Comparison of ENCODE assay signal across 19 cellular contexts in genomic region chr10:109976657-109977056, GRCh38. TPM values are rescaled to one million over a fixed set of nuclear protein-coding genes. Genes with fewer than 3 reads are reported as not detected.
A peak's percentile ranks its signal among the peaks of the same experiment; 100 is the strongest.
DNase-seq lines count a peak whose midpoint lies in the region; TF ChIP-seq lines count a peak whose summit lies in the region.
"Had no signal": no experiment of that assay in that cellular context is flagged by ENCODE, and none has a peak within 500 bp of the region (broad histone marks: within the 10 kb centered on the region; RNA-seq: fewer than 3 reads in every experiment).

No MANE protein-coding gene starts in this region.

- H2AFZ ChIP-seq in neuronal stem cell (ENCODE audit: low read length), result no peak overlapping the region

- no peak overlapping the region for H4K8ac ChIP-seq in neuronal stem cell (ENCODE audit: low read depth, low read length)

- peaks cover 11% of the 10 kb centered on the region for H3K27me3 Mint-ChIP-seq in activated CD4-positive, alpha-beta T cell treated with anti-CD3 and anti-CD28 coated beads, Interleukin-2, amount 10 ng/mL, durations not matched to agents 7 days and 5 days
- H3K27me3 Mint-ChIP-seq: activated B cell treated with CpG ODN at 0.5 μM for 24 hours; activated naive CD8-positive, alpha-beta T cell treated with anti-CD3 and anti-CD28 coated beads, Interleukin-2, amount 10 ng/mL, durations not matched to agents 7 days and 5 days; activated T-helper 17 cell treated with anti-CD3 and anti-CD28 coated beads, Interleukin-2, amount 50 U/mL, for 72 hours had no signal

- H3K27ac ChIP-seq in HEK293 (ENCODE audit: extremely low read depth, low read depth, low read length), result no peak overlapping the region
- H3K27ac ChIP-seq in ascending aorta, result peak overlapping the region; percentile 81
- H3K27ac ChIP-seq in mucosa of rectum (ENCODE audit: low read depth in 2 of 2, low read length in 2 of 2), result peak overlapping the region; percentile 85 to 86
- no peak overlapping the region for H3K27ac ChIP-seq in neuronal stem cell (replicated peaks; ENCODE audit: low read length)
- H3K27ac ChIP-seq: cardiac muscle cell, KMS-11 had no signal

- H3K9me3 Mint-ChIP-seq in activated CD4-positive, alpha-beta T cell treated with anti-CD3 and anti-CD28 coated beads, Interleukin-2, amount 10 ng/mL, durations not matched to agents 7 days and 5 days, result no peaks in the 10 kb centered on the region
- H3K9me3 Mint-ChIP-seq: activated B cell treated with CpG ODN at 0.5 μM for 24 hours; activated naive CD8-positive, alpha-beta T cell treated with anti-CD3 and anti-CD28 coated beads, Interleukin-2, amount 10 ng/mL, durations not matched to agents 7 days and 5 days; activated T-helper 17 cell treated with anti-CD3 and anti-CD28 coated beads, Interleukin-2, amount 50 U/mL, for 72 hours; H9 had no signal

- no peak overlapping the region for H3K4me2 ChIP-seq in neuronal stem cell (ENCODE audit: insufficient read depth, low read length, poor library complexity, severe bottlenecking)
- H3K4me2 ChIP-seq: KMS-11 had no signal

- no peak overlapping the region for H2BK15ac ChIP-seq in neuronal stem cell (ENCODE audit: low read length)

- no peak overlapping the region for H3K4me3 ChIP-seq in HEK293 (ENCODE audit: low read depth, low read length)
- H3K4me3 ChIP-seq in ascending aorta, result no peak overlapping the region
- no peak overlapping the region for H3K4me3 ChIP-seq in mucosa of rectum (ENCODE audit: low read length in 2 of 2)
- no peak overlapping the region for H3K4me3 ChIP-seq in neuronal stem cell (ENCODE audit: low read length in 2 of 2)
- H3K4me3 ChIP-seq: cardiac muscle cell, gastroesophageal sphincter, left ventricle myocardium inferior had no signal

- no peak overlapping the region for H3K27ac Mint-ChIP-seq in activated CD4-positive, alpha-beta T cell treated with anti-CD3 and anti-CD28 coated beads, Interleukin-2, amount 10 ng/mL, durations not matched to agents 7 days and 5 days
- H3K27ac Mint-ChIP-seq: activated B cell treated with CpG ODN at 0.5 μM for 24 hours; activated naive CD8-positive, alpha-beta T cell treated with anti-CD3 and anti-CD28 coated beads, Interleukin-2, amount 10 ng/mL, durations not matched to agents 7 days and 5 days; activated T-helper 17 cell treated with anti-CD3 and anti-CD28 coated beads, Interleukin-2, amount 50 U/mL, for 72 hours; H9; T-helper 17 cell had no signal

- no peak overlapping the region for H3K18ac ChIP-seq in neuronal stem cell (ENCODE audit: low read length)

- CTCF ChIA-PET in HEK293 (lab: Yijun Ruan, JAX), result interaction anchor here (0.5 to 1.6 kb wide), 7 partner anchors 20 to 247 kb away, joined by 3 to 9 read pairs (median 3); no protein-coding TSS in a partner anchor
- CTCF ChIA-PET in activated CD4-positive, alpha-beta T cell treated with anti-CD3 and anti-CD28 coated beads, Interleukin-2, amount 10 ng/mL, durations not matched to agents 7 days and 5 days (lab: Charles Lee), result interaction anchor here (0.6 to 1.5 kb wide), 4 partner anchors 15 to 304 kb away, joined by 3 to 8 read pairs (median 4); no protein-coding TSS in a partner anchor

- H3K27me3 ChIP-seq in ascending aorta (no peaks in the 10 kb centered on the region), mucosa of rectum (ENCODE audit: control insufficient read depth in 2 of 2, insufficient read depth in 2 of 2, low read length in 2 of 2) (no peaks in the 10 kb centered on the region), neuronal stem cell (ENCODE audit: control insufficient read depth in 3 of 3, insufficient read depth in 3 of 3, low read depth in 1 of 3, low read length in 3 of 3) (peaks cover 0 to 13% (median 0%) of the 10 kb centered on the region in 3 experiments)
- H3K27me3 ChIP-seq: cardiac muscle cell, gastroesophageal sphincter had no signal

- H2BK12ac ChIP-seq in neuronal stem cell (ENCODE audit: low read length), result no peak overlapping the region

- POLR2A ChIA-PET in HEK293 (lab: Yijun Ruan, JAX), result no interaction called here
- POLR2A ChIA-PET in activated CD4-positive, alpha-beta T cell treated with anti-CD3 and anti-CD28 coated beads, Interleukin-2, amount 10 ng/mL, durations not matched to agents 7 days and 5 days (lab: Charles Lee), result no interaction called here

- no CpG with 5 or more reads among the region's 3 CpGs for WGBS in neuronal stem cell (ENCODE audit: extremely low coverage in 2 of 2, insufficient read length in 2 of 2, insufficient replicate concordance in 1 of 2), 2 donors

- H3K36me3 Mint-ChIP-seq in activated CD4-positive, alpha-beta T cell treated with anti-CD3 and anti-CD28 coated beads, Interleukin-2, amount 10 ng/mL, durations not matched to agents 7 days and 5 days (ENCODE audit: low read depth), result no peaks in the 10 kb centered on the region
- H3K36me3 Mint-ChIP-seq: activated naive CD8-positive, alpha-beta T cell treated with anti-CD3 and anti-CD28 coated beads, Interleukin-2, amount 10 ng/mL, durations not matched to agents 7 days and 5 days had no signal

- H3K4me1 ChIP-seq in HEK293 (ENCODE audit: control insufficient read depth, insufficient read depth, low read length) (peaks cover 20% of the 10 kb centered on the region; the same call in 1 of the 2 replicates), ascending aorta (peaks cover 4 to 44% of the 10 kb centered on the region in 2 donors), mucosa of rectum (ENCODE audit: control insufficient read depth in 2 of 2, insufficient read depth in 2 of 2, low read length in 2 of 2) (peaks cover 30 to 38% of the 10 kb centered on the region in 2 donors), neuronal stem cell (ENCODE audit: control insufficient read depth in 2 of 2, insufficient read depth in 1 of 2, low read depth in 1 of 2, low read length in 2 of 2) (peaks cover 5 to 8% of the 10 kb centered on the region in 2 donors)

- H3K4ac ChIP-seq in neuronal stem cell (ENCODE audit: low read length), result no peak overlapping the region

- DNase-seq in AML-193 (lab: John Stamatoyannopoulos, UW) (peak; percentile 10), ascending aorta (ENCODE audit: low spot score in 2 of 2) (no peak), occipital lobe (lab: John Stamatoyannopoulos, UW) (no peak), neuronal stem cell (ENCODE audit: low spot score) (no peak), NCI-H524 treated with DMSO at 0.1 percent for 48 hours (lab: John Stamatoyannopoulos, UW) (no peak)
- DNase-seq in activated CD4-positive, alpha-beta T cell treated with anti-CD3 and anti-CD28 coated beads, Interleukin-2, amount 10 ng/mL, durations not matched to agents 7 days and 5 days, result no peak
- DNase-seq: activated B cell treated with CpG ODN at 0.5 μM for 24 hours; activated naive CD8-positive, alpha-beta T cell treated with anti-CD3 and anti-CD28 coated beads, Interleukin-2, amount 10 ng/mL, durations not matched to agents 7 days and 5 days; H9; left ventricle myocardium inferior; SHP77; stimulated activated CD4-positive, alpha-beta T cell treated with anti-CD3 and anti-CD28 coated beads, Interleukin-4, amount 100 ng/mL, for 1 hour; T-helper 17 cell had no signal

- H3K9ac ChIP-seq in mucosa of rectum (ENCODE audit: low read depth in 1 of 2, low read length in 2 of 2) (peak overlapping the region in 1 of 2 donors; percentile 62), neuronal stem cell (ENCODE audit: low read depth, low read length, poor library complexity) (no peak overlapping the region)
- H3K9ac ChIP-seq: KMS-11 had no signal

- intact Hi-C loops in ascending aorta (cut with DNase I), result loop anchor here (5.0 kb wide), 2 partner anchors 54 to 101 kb away; partner anchors contain the start of gene XPNPEP1

- peaks cover 11% of the 10 kb centered on the region for H3K4me1 Mint-ChIP-seq in activated CD4-positive, alpha-beta T cell treated with anti-CD3 and anti-CD28 coated beads, Interleukin-2, amount 10 ng/mL, durations not matched to agents 7 days and 5 days
- H3K4me1 Mint-ChIP-seq: activated B cell treated with CpG ODN at 0.5 μM for 24 hours had no signal

- no peak overlapping the region for H4K91ac ChIP-seq in neuronal stem cell (ENCODE audit: low read depth, low read length, poor library complexity)

- no peak overlapping the region for H2BK5ac ChIP-seq in neuronal stem cell (ENCODE audit: low read length)

- H3K23ac ChIP-seq in neuronal stem cell (ENCODE audit: low read depth, low read length, poor library complexity), result no peak overlapping the region

- no peak for TF ChIP-seq CTCF in HEK293 (tag by site-specific recombination; IDR thresholded peaks at IDR 0.05)
- TF ChIP-seq CTCF in ascending aorta (IDR thresholded peaks at IDR 0.05), result no peak

- H3K9me3 ChIP-seq in HEK293 (ENCODE audit: control insufficient read depth, insufficient read depth, low read depth, low read length) (no peaks in the 10 kb centered on the region), ascending aorta (no peaks in the 10 kb centered on the region), mucosa of rectum (ENCODE audit: control insufficient read depth in 2 of 2, low read length in 2 of 2) (no peaks in the 10 kb centered on the region), neuronal stem cell (replicated peaks in 1 of 2; ENCODE audit: control insufficient read depth in 2 of 2, insufficient read depth in 1 of 2, low read depth in 1 of 2, low read length in 2 of 2) (no peaks in the 10 kb centered on the region)
- H3K9me3 ChIP-seq: gastroesophageal sphincter, left ventricle myocardium inferior had no signal

- H2AK5ac ChIP-seq in neuronal stem cell (ENCODE audit: low read depth, low read length), result no peak overlapping the region

- H3K4me3 Mint-ChIP-seq in activated CD4-positive, alpha-beta T cell treated with anti-CD3 and anti-CD28 coated beads, Interleukin-2, amount 10 ng/mL, durations not matched to agents 7 days and 5 days, result no peak overlapping the region
- H3K4me3 Mint-ChIP-seq: activated B cell treated with CpG ODN at 0.5 μM for 24 hours; activated naive CD8-positive, alpha-beta T cell treated with anti-CD3 and anti-CD28 coated beads, Interleukin-2, amount 10 ng/mL, durations not matched to agents 7 days and 5 days; activated T-helper 17 cell treated with anti-CD3 and anti-CD28 coated beads, Interleukin-2, amount 50 U/mL, for 72 hours; H9; T-helper 17 cell had no signal

- H3K36me3 ChIP-seq in HEK293 (ENCODE audit: control insufficient read depth in 2 of 2, insufficient read depth in 1 of 2, low read length in 2 of 2) (no peaks in the 10 kb centered on the region), ascending aorta (no peaks in the 10 kb centered on the region), mucosa of rectum (ENCODE audit: control insufficient read depth in 2 of 2, insufficient read depth in 2 of 2, low read length in 2 of 2) (no peaks in the 10 kb centered on the region), neuronal stem cell (replicated peaks in 1 of 2; ENCODE audit: control insufficient read depth in 2 of 2, insufficient read depth in 2 of 2, low read length in 2 of 2) (no peaks in the 10 kb centered on the region)
- H3K36me3 ChIP-seq: cardiac muscle cell, gastroesophageal sphincter, left ventricle myocardium inferior had no signal

- no peak overlapping the region for H2BK120ac ChIP-seq in neuronal stem cell (ENCODE audit: low read depth, low read length)

- no peak overlapping the region for H3K14ac ChIP-seq in neuronal stem cell (ENCODE audit: low read length)

- H3K79me1 ChIP-seq in neuronal stem cell (ENCODE audit: low read depth, low read length), result no peaks in the 10 kb centered on the region

RNA-seq across cellular contexts. Expression of gene ADD3, which starts 31.1 kb away (rescaled TPM):
- total RNA-seq in ascending aorta (93.0 TPM), occipital lobe (109 TPM)
- 100 to 1,000 TPM; 360 to 444 TPM for total RNA-seq in activated CD4-positive, alpha-beta T cell treated with anti-CD3 and anti-CD28 coated beads, Interleukin-2, amount 10 ng/mL, durations not matched to agents 7 days and 5 days
- 59.4 TPM for polyA plus RNA-seq in neuronal stem cell (2013, experiment 1 of 2)
- polyA plus RNA-seq in neuronal stem cell (2013, experiment 2 of 2), result 63.0 TPM

RNA-seq across cellular contexts. Expression of gene XPNPEP1, which starts 53.3 kb away (rescaled TPM):
- total RNA-seq in ascending aorta (212 TPM), occipital lobe (88.9 TPM)
- 10 to 100 TPM; 83.2 to 87.3 TPM for total RNA-seq in activated CD4-positive, alpha-beta T cell treated with anti-CD3 and anti-CD28 coated beads, Interleukin-2, amount 10 ng/mL, durations not matched to agents 7 days and 5 days
- polyA plus RNA-seq in neuronal stem cell (2013, experiment 1 of 2), result 42.0 TPM
- polyA plus RNA-seq in neuronal stem cell (2013, experiment 2 of 2), result 39.6 TPM

Comparison
In these comparisons a context has a peak if more than half of its experiments do, and no peak if none do; other contexts are left out.
1. DNase-seq: peak in AML-193 (2 of 2); none in ascending aorta (0 of 2), activated CD4-positive, alpha-beta T cell treated with anti-CD3 and anti-CD28 coated beads, Interleukin-2, amount 10 ng/mL, durations not matched to agents 7 days and 5 days (single experiment), occipital lobe (single experiment), neuronal stem cell (single experiment) and NCI-H524 treated with DMSO at 0.1 percent for 48 hours (single experiment).
2. H3K27ac ChIP-seq: peak in ascending aorta (2 of 2) and mucosa of rectum (2 of 2); none in HEK293 (single experiment) and neuronal stem cell (single experiment).